In the genomic region with DNA sequence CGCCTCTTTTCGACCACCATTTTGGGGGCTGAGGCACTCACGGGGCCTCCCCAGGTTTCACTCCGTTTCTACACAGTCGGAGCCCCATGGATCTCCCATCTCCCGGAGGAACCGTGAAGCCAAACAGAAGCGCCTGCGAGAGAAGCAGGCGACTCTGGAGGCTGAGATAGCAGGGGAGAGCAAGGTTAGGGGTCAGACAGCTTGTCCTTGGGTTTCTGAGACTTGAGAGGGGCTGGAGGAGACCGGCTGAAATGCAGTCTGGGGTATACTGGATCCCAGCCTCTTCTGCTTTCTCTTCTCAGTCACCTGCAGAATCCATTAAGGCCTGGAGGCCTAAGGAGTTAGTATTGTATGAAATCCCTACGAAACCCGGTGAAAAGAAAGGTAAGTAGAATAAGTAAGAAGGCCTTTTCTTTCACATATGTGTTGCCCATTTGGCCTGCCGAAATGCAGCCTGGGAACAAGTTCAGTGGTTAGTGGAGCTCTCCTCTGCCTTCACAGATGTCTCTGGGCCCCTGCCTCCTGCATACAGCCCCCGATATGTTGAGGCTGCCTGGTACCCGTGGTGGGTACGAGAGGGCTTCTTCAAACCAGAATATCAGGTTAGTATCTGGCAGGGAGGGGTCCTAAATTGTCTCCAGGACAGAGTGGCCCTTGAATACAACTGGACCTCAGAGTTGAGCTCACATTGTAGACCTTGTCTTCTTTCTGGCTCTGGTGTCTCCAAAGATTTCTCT, we compare ENCODE assay signal across 6 cellular contexts. TPM values are rescaled to one million over a fixed set of nuclear protein-coding genes. Genes with fewer than 3 reads are reported as not detected.
DNase-seq lines count a peak whose midpoint lies in the region; ATAC-seq, FAIRE-seq and TF ChIP-seq lines count a peak whose summit lies in the region.

No MANE protein-coding gene starts in this region.

- H3K27ac ChIP-seq in pancreas, result peak overlapping the region; percentile 72 to 94 (median 87)

- FAIRE-seq in pancreas (lab: Jason Lieb, UNC), result no peak

- intact Hi-C loops in pancreas (cut with DNase I), result loop anchor here in 2 of 3 donors (5.0 to 10.0 kb wide), 3 partner anchors 80 to 167 kb away; no protein-coding TSS in a partner anchor

- peaks cover 7% of the 10 kb centered on the region for H3K36me3 ChIP-seq in MG63
- H3K36me3 ChIP-seq in pancreas, result peaks cover 0 to 30% (median 10%) of the 10 kb centered on the region in 3 donors

- WGBS in pancreas, 2 donors, result 13 to 17% methylated on average over 17 of the region's 17 CpGs

- H3K9me3 ChIP-seq in MG63 (no peaks in the 10 kb centered on the region), pancreas (no peaks in the 10 kb centered on the region)

- ATAC-seq in pancreas, result peak; percentile 2 to 18 (median 6)
- ATAC-seq in HG03175 (IDR thresholded peaks at IDR 0.05; ENCODE audit: unreplicated experiment), result no peak

- no peak for TF ChIP-seq CTCF in pancreas (IDR thresholded peaks at IDR 0.05)

- H3K4me3 ChIP-seq in MG63 (peak overlapping the region; percentile 48), pancreas (peak overlapping the region; percentile 53 to 65 (median 58))

- H3K4me1 ChIP-seq in pancreas, result peaks cover 0 to 17% (median 12%) of the 10 kb centered on the region in 3 donors

- H3K27me3 ChIP-seq in MG63, result no peaks in the 10 kb centered on the region
- H3K27me3 ChIP-seq in pancreas, result no peaks in the 10 kb centered on the region

- DNase-seq in MG63, result no peak
- peak; percentile 34 for DNase-seq in cerebellar cortex (ENCODE audit: low spot score)
- peak in 1 of 6 donors; percentile 38 for DNase-seq in pancreas
- no peak for DNase-seq in glomerular visceral epithelial cell (ENCODE audit: extremely low spot score)
- DNase-seq in NCI-H446 treated with DMSO at 0.1 percent for 48 hours (lab: John Stamatoyannopoulos, UW), result no peak

RNA-seq across cellular contexts. Expression of gene VARS2, which starts 1.0 kb away (rescaled TPM):
- total RNA-seq in MG63 (2014; rRNA removed; shearing (Covaris generic); ENCODE audit: low replicate concordance), result 10.7 and 23.6 TPM in 2 replicates
- total RNA-seq in pancreas, result 10 to 100 TPM; 11.3 to 25.8 (median 17.1) TPM
- 10 to 100 TPM; 40.4 to 40.6 TPM for polyA plus RNA-seq in pancreas

RNA-seq across cellular contexts. Expression of gene GTF2H4, which starts 7.0 kb away (rescaled TPM):
- total RNA-seq in MG63 (2014; rRNA removed; shearing (Covaris generic); ENCODE audit: low replicate concordance), result 18.8 and 26.4 TPM in 2 replicates
- total RNA-seq in pancreas, result 10 to 100 TPM in 5 of 6 donors, 1 to 10 TPM in 1; 9.4 to 23.2 (median 13.0) TPM
- polyA plus RNA-seq in pancreas, result 10 to 100 TPM; 34.6 to 45.8 TPM

RNA-seq across cellular contexts. Expression of gene SFTA2, which starts 16.9 kb away (rescaled TPM):
- not detected in 2 replicates for total RNA-seq in MG63 (2014; rRNA removed; shearing (Covaris generic); ENCODE audit: low replicate concordance)
- 1 to 10 TPM in 5 of 6 donors, under 1 TPM in 1; 0.83 to 6.6 (median 2.1) TPM for total RNA-seq in pancreas
- 10 to 100 TPM; 14.4 to 22.9 TPM for polyA plus RNA-seq in pancreas

RNA-seq across cellular contexts. Expression of gene MUCL3, which starts 25.8 kb away (rescaled TPM):
- total RNA-seq in MG63 (2014; rRNA removed; shearing (Covaris generic); ENCODE audit: low replicate concordance), result not detected in 2 replicates
- 1 to 10 TPM in 1 of 6 donors, under 1 TPM in 1, not detected in 4; 0.09 to 5.6 TPM for total RNA-seq in pancreas
- 1 to 10 TPM in 1 of 2 donors, under 1 TPM in 1; 0.04 to 1.2 TPM for polyA plus RNA-seq in pancreas

RNA-seq across cellular contexts. Expression of gene DDR1, which starts 30.7 kb away (rescaled TPM):
- total RNA-seq in MG63 (2014; rRNA removed; shearing (Covaris generic); ENCODE audit: low replicate concordance), result 16.7 and 52.0 TPM in 2 replicates
- 100 to 1,000 TPM in 4 of 6 donors, 10 to 100 TPM in 2; 92.7 to 160 (median 118) TPM for total RNA-seq in pancreas
- polyA plus RNA-seq in pancreas, result 100 to 1,000 TPM; 103 to 149 TPM
